Comparison of ENCODE assay signal across 14 cellular contexts in the genomic region with DNA sequence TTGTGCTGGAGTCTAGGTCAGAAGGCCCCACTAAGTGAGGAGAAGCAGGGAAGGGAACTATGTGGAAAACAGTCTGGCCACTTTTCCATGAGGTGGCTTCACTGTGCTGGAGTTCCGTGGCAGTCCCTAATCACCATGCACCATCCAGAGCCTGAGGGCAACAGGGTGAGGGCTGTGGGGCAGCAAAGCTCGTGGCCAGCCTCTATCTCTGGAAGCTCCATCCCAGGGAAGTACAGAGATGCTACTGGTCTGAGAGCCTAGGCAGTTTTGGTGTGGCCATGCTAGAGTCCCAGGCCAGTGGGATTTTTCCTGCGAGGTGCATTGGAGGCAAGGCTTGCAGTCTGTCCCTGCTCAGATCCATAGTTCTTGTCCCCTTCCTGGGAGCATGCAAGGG.
DNase-seq lines count a peak whose midpoint lies in the region; ATAC-seq and TF ChIP-seq lines count a peak whose summit lies in the region.
"Had no signal": no experiment of that assay in that cellular context is flagged by ENCODE, and none has a peak within 500 bp of the region (broad histone marks: within the 10 kb centered on the region; RNA-seq: fewer than 3 reads in every experiment).

No MANE protein-coding gene starts in this region.

- ATAC-seq in RWPE2 (ENCODE audit: low read depth) (no peak), GM19328 (IDR thresholded peaks at IDR 0.05; ENCODE audit: unreplicated experiment) (no peak), HG03280 (IDR thresholded peaks at IDR 0.05; ENCODE audit: unreplicated experiment) (no peak)
- peak; percentile 13 for ATAC-seq in stimulated activated memory B cell treated with anti-CD40 and anti-IgM and Interleukin-4, amounts not matched to agents 10 μg/mL and 1 μg/mL and 100 μg/mL, for 72 hours

- H3K4me3 ChIP-seq in Caco-2 (ENCODE audit: low read depth, low read length) (no peak overlapping the region), RWPE2 (ENCODE audit: severe bottlenecking) (no peak overlapping the region)
- H3K4me3 ChIP-seq: HAP-1 had no signal

- no peaks in the 10 kb centered on the region for H3K27me3 Mint-ChIP-seq in Caco-2 (ENCODE audit: insufficient read depth, unreplicated experiment)
- no peaks in the 10 kb centered on the region for H3K27me3 Mint-ChIP-seq in stimulated activated memory B cell treated with anti-CD40 and anti-IgM and Interleukin-4, amounts not matched to agents 10 μg/mL and 1 μg/mL and 100 μg/mL, for 72 hours
- H3K27me3 Mint-ChIP-seq: CD4-positive, alpha-beta memory T cell had no signal

- H3K36me3 ChIP-seq in Caco-2 (ENCODE audit: control insufficient read depth, insufficient read depth, low read length) = no peaks in the 10 kb centered on the region
- H3K36me3 ChIP-seq in RWPE2 (ENCODE audit: low read depth) = no peaks in the 10 kb centered on the region
- H3K36me3 ChIP-seq: HAP-1 had no signal

- H3K9me3 Mint-ChIP-seq in Caco-2 (ENCODE audit: unreplicated experiment) = no peaks in the 10 kb centered on the region
- peaks cover 11% of the 10 kb centered on the region for H3K9me3 Mint-ChIP-seq in stimulated activated memory B cell treated with anti-CD40 and anti-IgM and Interleukin-4, amounts not matched to agents 10 μg/mL and 1 μg/mL and 100 μg/mL, for 72 hours

- DNase-seq in Caco-2 (no peak), RWPE2 (ENCODE audit: low spot score) (peak; percentile 15), ureter (ENCODE audit: low spot score) (no peak)
- DNase-seq: C1 segment of cervical spinal cord; CD4-positive, alpha-beta memory T cell; COR-L47; DMS153; DND-41; GOT3; HFFc6 had no signal

- no peaks in the 10 kb centered on the region for H3K36me3 Mint-ChIP-seq in Caco-2 (ENCODE audit: insufficient read depth, unreplicated experiment)
- H3K36me3 Mint-ChIP-seq in stimulated activated memory B cell treated with anti-CD40 and anti-IgM and Interleukin-4, amounts not matched to agents 10 μg/mL and 1 μg/mL and 100 μg/mL, for 72 hours = no peaks in the 10 kb centered on the region
- H3K36me3 Mint-ChIP-seq: CD4-positive, alpha-beta memory T cell had no signal

- CTCF ChIA-PET in Caco-2 (lab: Charles Lee) = no interaction called here

- intact Hi-C loops in Caco-2 (cut with micrococcal nuclease; ENCODE audit: unreplicated experiment) = no loop called here

- no peak for TF ChIP-seq CTCF in Caco-2 (IDR thresholded peaks at IDR 0.05; ENCODE audit: insufficient read depth in 1 of 2, low read depth in 1 of 2, low read length in 1 of 2, severe bottlenecking in 1 of 2, unreplicated experiment in 1 of 2)
- TF ChIP-seq CTCF in RWPE2 (IDR thresholded peaks at IDR 0.05; ENCODE audit: poor library complexity, severe bottlenecking) = no peak

- H3K27ac ChIP-seq in RWPE2 (ENCODE audit: poor library complexity, severe bottlenecking) = no peak overlapping the region

- H3K4me3 Mint-ChIP-seq in Caco-2 (ENCODE audit: unreplicated experiment) = no peak overlapping the region
- no peak overlapping the region for H3K4me3 Mint-ChIP-seq in stimulated activated memory B cell treated with anti-CD40 and anti-IgM and Interleukin-4, amounts not matched to agents 10 μg/mL and 1 μg/mL and 100 μg/mL, for 72 hours
- H3K4me3 Mint-ChIP-seq: CD4-positive, alpha-beta memory T cell; HFFc6 had no signal

- peak overlapping the region; percentile 64 for H3K27ac Mint-ChIP-seq in Caco-2 (ENCODE audit: unreplicated experiment)
- H3K27ac Mint-ChIP-seq in stimulated activated memory B cell treated with anti-CD40 and anti-IgM and Interleukin-4, amounts not matched to agents 10 μg/mL and 1 μg/mL and 100 μg/mL, for 72 hours = no peak overlapping the region
- H3K27ac Mint-ChIP-seq: CD4-positive, alpha-beta memory T cell; HFFc6 had no signal

- no TSS peak for BruUV-seq in Caco-2 (replicated peaks; lab: Mats Ljungman, UMichigan)

- peaks cover 31% of the 10 kb centered on the region for H3K4me1 ChIP-seq in Caco-2
- H3K4me1 ChIP-seq in RWPE2 (ENCODE audit: insufficient read depth, poor library complexity, severe bottlenecking) = no peaks in the 10 kb centered on the region
- H3K4me1 ChIP-seq: HAP-1 had no signal

- POLR2A ChIA-PET in Caco-2 (lab: Charles Lee) = no interaction called here

- H3K4me1 Mint-ChIP-seq in Caco-2 (ENCODE audit: low read depth, unreplicated experiment) = no peaks in the 10 kb centered on the region
- H3K4me1 Mint-ChIP-seq in stimulated activated memory B cell treated with anti-CD40 and anti-IgM and Interleukin-4, amounts not matched to agents 10 μg/mL and 1 μg/mL and 100 μg/mL, for 72 hours = no peaks in the 10 kb centered on the region
- H3K4me1 Mint-ChIP-seq: CD4-positive, alpha-beta memory T cell had no signal

- H3K27me3 ChIP-seq in Caco-2 (replicated peaks; ENCODE audit: control insufficient read depth, insufficient read depth, low read length) (no peaks in the 10 kb centered on the region), RWPE2 (ENCODE audit: insufficient read depth, poor library complexity, severe bottlenecking) (no peaks in the 10 kb centered on the region)

- H3K9me3 ChIP-seq in Caco-2 (no peaks in the 10 kb centered on the region), RWPE2 (ENCODE audit: severe bottlenecking) (no peaks in the 10 kb centered on the region)
- H3K9me3 ChIP-seq: HAP-1 had no signal
